ENCODE assay signal across 1 cellular context in genomic region chr2:233854241-233854981, GRCh38.
TF ChIP-seq lines count a peak whose summit lies in the region.

TSS of gene HJURP (minus strand) at chr2:233854535. CDS start at chr2:233854500, 35 bp downstream.

TF ChIP-seq in K562, 482 proteins besides CTCF, POLR2A, EP300 and RAD21 (continued from another document):
- TF ChIP-seq POU5F1 (IDR thresholded peaks at IDR 0.05; ENCODE audit: borderline replicate concordance, low read depth, low read length, partially characterized antibody) (no peak), POLR2AphosphoS2 (IDR thresholded peaks at IDR 0.05; ENCODE audit: low read length) (no peak), ZBTB1 (CRISPR knock-in tag; IDR thresholded peaks at IDR 0.05; ENCODE audit: borderline replicate concordance, low read depth) (no peak; the same call in 1 of the 2 replicates), ZNF407 (IDR thresholded peaks at IDR 0.05; ENCODE audit: low read depth) (no peak), SMARCA4 (IDR thresholded peaks at IDR 0.05) (peak; percentile 69; the same call in 1 of the 2 replicates), ELK1 (CRISPR knock-in tag; IDR thresholded peaks at IDR 0.05) (no peak), E2F5 (CRISPR knock-in tag; IDR thresholded peaks at IDR 0.05) (no peak), FUS (optimal IDR thresholded peaks at IDR 0.05; ENCODE audit: low read depth, low read length) (no peak), TCF7L2 (IDR thresholded peaks at IDR 0.05; ENCODE audit: low read depth, low read length) (no peak), SRSF1 (IDR thresholded peaks at IDR 0.05; ENCODE audit: low read depth, low read length) (no peak), PPARD (CRISPR knock-in tag; IDR thresholded peaks at IDR 0.05) (no peak), ZBTB26 (CRISPR knock-in tag; IDR thresholded peaks at IDR 0.05) (no peak), GATA2 (CRISPR knock-in tag; IDR thresholded peaks at IDR 0.05) (peak; percentile 64; the same call in 1 of the 2 replicates), ZNF696 (CRISPR knock-in tag; conservative IDR thresholded peaks at IDR 0.05) (no peak), CBX1 (IDR thresholded peaks at IDR 0.05; ENCODE audit: low read depth) (no peak), TCFL5 (CRISPR knock-in tag; conservative IDR thresholded peaks at IDR 0.05) (no peak), CEBPZ (IDR thresholded peaks at IDR 0.05; ENCODE audit: borderline replicate concordance, low read depth, low read length) (no peak), NCOA4 (IDR thresholded peaks at IDR 0.05; ENCODE audit: partially characterized antibody) (no peak), ZNF318 (IDR thresholded peaks at IDR 0.05; ENCODE audit: borderline replicate concordance in 1 of 2, low read depth in 1 of 2) (peak in 1 of 2 experiments; percentile 69; a peak in 2 of 4 replicates), HNRNPL (IDR thresholded peaks at IDR 0.05; ENCODE audit: low read depth, low read length) (no peak), FOXM1 (IDR thresholded peaks at IDR 0.05; ENCODE audit: low read depth) (peak; percentile 100), FOXM1 (CRISPR knock-in tag; IDR thresholded peaks at IDR 0.05; ENCODE audit: low read depth) (peak; percentile 99)
